ENCODE assay signal across 21 cellular contexts in the genomic region with DNA sequence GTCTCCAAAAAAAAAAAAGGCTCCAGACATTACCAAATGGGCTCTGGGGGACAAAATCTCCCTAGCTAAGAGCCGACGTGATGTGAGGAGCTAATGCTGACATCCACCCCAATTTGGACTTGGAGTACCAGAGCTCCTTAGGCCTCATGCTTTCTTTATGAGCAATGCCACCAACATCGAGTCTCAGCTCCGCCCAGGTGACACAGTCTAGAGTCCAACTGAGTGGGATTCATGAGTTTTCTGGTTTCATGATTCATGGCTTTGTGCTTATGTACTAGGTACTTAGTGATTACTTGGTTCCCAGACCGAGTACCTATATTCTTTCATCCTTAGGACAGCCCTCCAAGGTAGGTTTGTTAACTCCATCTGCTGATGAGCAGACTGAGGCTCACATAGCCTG. TPM values are rescaled to one million over a fixed set of nuclear protein-coding genes. Genes with fewer than 3 reads are reported as not detected.
DNase-seq lines count a peak whose midpoint lies in the region; ATAC-seq and TF ChIP-seq lines count a peak whose summit lies in the region.
"Had no signal": no experiment of that assay in that cellular context is flagged by ENCODE, and none has a peak within 500 bp of the region (broad histone marks: within the 10 kb centered on the region; RNA-seq: fewer than 3 reads in every experiment).

No MANE protein-coding gene starts in this region.

- CTCF ChIA-PET in activated CD8-positive, alpha-beta memory T cell treated with anti-CD3 and anti-CD28 coated beads, Interleukin-2, amount 10 ng/mL, durations not matched to agents 7 days and 5 days (lab: Charles Lee) = no interaction called here
- CTCF ChIA-PET in activated naive CD4-positive, alpha-beta T cell treated with anti-CD3 and anti-CD28 coated beads, Interleukin-2, amount 10 ng/mL, durations not matched to agents 7 days and 5 days (lab: Charles Lee) = no interaction called here

- H3K9me3 Mint-ChIP-seq in activated CD8-positive, alpha-beta memory T cell treated with anti-CD3 and anti-CD28 coated beads, Interleukin-2, amount 10 ng/mL, durations not matched to agents 7 days and 5 days (ENCODE audit: low read depth) = no peaks in the 10 kb centered on the region
- peaks cover 2% of the 10 kb centered on the region for H3K9me3 Mint-ChIP-seq in activated naive CD4-positive, alpha-beta T cell treated with anti-CD3 and anti-CD28 coated beads, Interleukin-2, amount 10 ng/mL, durations not matched to agents 7 days and 5 days
- H3K9me3 Mint-ChIP-seq in CD14-positive monocyte = peaks cover under 1 to 19% (median 12%) of the 10 kb centered on the region in 7 donors

- DNase-seq in activated CD8-positive, alpha-beta memory T cell treated with anti-CD3 and anti-CD28 coated beads, Interleukin-2, amount 10 ng/mL, durations not matched to agents 7 days and 5 days = no peak
- no peak for DNase-seq in activated CD8-positive, alpha-beta memory T cell treated with anti-CD3 and anti-CD28 coated beads, Interleukin-2, amount 50 U/mL, for 48 hours
- DNase-seq in M059J (ENCODE audit: low read depth) (peak; percentile 46), CD14-positive monocyte (ENCODE audit: low spot score) (no peak)
- DNase-seq in activated naive CD4-positive, alpha-beta T cell treated with anti-CD3 and anti-CD28 coated beads, Interleukin-2, amount 10 ng/mL, durations not matched to agents 7 days and 5 days = peak; percentile 6
- peak; percentile 35 for DNase-seq in stimulated activated CD4-positive, alpha-beta T cell treated with anti-CD3 and anti-CD28 coated beads, Interleukin-4, amount 100 ng/mL, for 24 hours
- DNase-seq: head of caudate nucleus, left lung, NCI-H1092 treated with DMSO at 0.1 percent for 48 hours, NCI-H1930, NCI-H2227 treated with DMSO at 0.1 percent for 48 hours, NCI-H774, upper lobe of right lung had no signal

- ATAC-seq in activated CD8-positive, alpha-beta memory T cell treated with anti-CD3 and anti-CD28 coated beads, Interleukin-2, amount 10 ng/mL, durations not matched to agents 7 days and 5 days = peak; percentile 23
- ATAC-seq in GM18502 (IDR thresholded peaks at IDR 0.05; ENCODE audit: poor library complexity, unreplicated experiment) (no peak), HG03520 (IDR thresholded peaks at IDR 0.05; ENCODE audit: unreplicated experiment) (no peak)
- ATAC-seq: left lung, sciatic nerve, upper lobe of right lung had no signal

- peaks cover 5% of the 10 kb centered on the region for H3K36me3 Mint-ChIP-seq in activated CD8-positive, alpha-beta memory T cell treated with anti-CD3 and anti-CD28 coated beads, Interleukin-2, amount 10 ng/mL, durations not matched to agents 7 days and 5 days
- H3K36me3 Mint-ChIP-seq in activated naive CD4-positive, alpha-beta T cell treated with anti-CD3 and anti-CD28 coated beads, Interleukin-2, amount 10 ng/mL, durations not matched to agents 7 days and 5 days = peaks cover 4% of the 10 kb centered on the region
- peaks cover 0 to 6% of the 10 kb centered on the region in 2 donors for H3K36me3 Mint-ChIP-seq in CD14-positive monocyte

- no peak overlapping the region for H3K27ac Mint-ChIP-seq in activated CD8-positive, alpha-beta memory T cell treated with anti-CD3 and anti-CD28 coated beads, Interleukin-2, amount 10 ng/mL, durations not matched to agents 7 days and 5 days
- no peak overlapping the region for H3K27ac Mint-ChIP-seq in activated naive CD4-positive, alpha-beta T cell treated with anti-CD3 and anti-CD28 coated beads, Interleukin-2, amount 10 ng/mL, durations not matched to agents 7 days and 5 days
- no peak overlapping the region for H3K27ac Mint-ChIP-seq in CD14-positive monocyte

- H3K4me1 Mint-ChIP-seq in activated CD8-positive, alpha-beta memory T cell treated with anti-CD3 and anti-CD28 coated beads, Interleukin-2, amount 10 ng/mL, durations not matched to agents 7 days and 5 days = peaks cover 10% of the 10 kb centered on the region
- peaks cover 10% of the 10 kb centered on the region for H3K4me1 Mint-ChIP-seq in activated naive CD4-positive, alpha-beta T cell treated with anti-CD3 and anti-CD28 coated beads, Interleukin-2, amount 10 ng/mL, durations not matched to agents 7 days and 5 days
- H3K4me1 Mint-ChIP-seq in CD14-positive monocyte = peaks cover 11% of the 10 kb centered on the region

- TF ChIP-seq CTCF in CD14-positive monocyte (IDR thresholded peaks at IDR 0.05) = no peak

- intact Hi-C loops in CD14-positive monocyte (cut with micrococcal nuclease) = no loop called here

- H3K27me3 Mint-ChIP-seq in activated CD8-positive, alpha-beta memory T cell treated with anti-CD3 and anti-CD28 coated beads, Interleukin-2, amount 10 ng/mL, durations not matched to agents 7 days and 5 days = peaks cover 72% of the 10 kb centered on the region
- peaks cover 75% of the 10 kb centered on the region for H3K27me3 Mint-ChIP-seq in activated naive CD4-positive, alpha-beta T cell treated with anti-CD3 and anti-CD28 coated beads, Interleukin-2, amount 10 ng/mL, durations not matched to agents 7 days and 5 days
- peaks cover 55 to 73% (median 58%) of the 10 kb centered on the region in 3 donors for H3K27me3 Mint-ChIP-seq in CD14-positive monocyte (ENCODE audit: low read depth in 3 of 3)

- no peak overlapping the region for H3K4me3 Mint-ChIP-seq in activated CD8-positive, alpha-beta memory T cell treated with anti-CD3 and anti-CD28 coated beads, Interleukin-2, amount 10 ng/mL, durations not matched to agents 7 days and 5 days
- no peak overlapping the region for H3K4me3 Mint-ChIP-seq in activated naive CD4-positive, alpha-beta T cell treated with anti-CD3 and anti-CD28 coated beads, Interleukin-2, amount 10 ng/mL, durations not matched to agents 7 days and 5 days
- H3K4me3 Mint-ChIP-seq in CD14-positive monocyte = no peak overlapping the region

RNA-seq across cellular contexts. Expression of a gene that starts 4.4 kb away (rescaled TPM):
- total RNA-seq in activated CD8-positive, alpha-beta memory T cell treated with anti-CD3 and anti-CD28 coated beads, Interleukin-2, amount 10 ng/mL, durations not matched to agents 7 days and 5 days = not detected
- total RNA-seq in M059J (2014; rRNA removed; shearing (Covaris generic)) = not detected in 2 replicates
- not detected for polyA plus RNA-seq in CD14-positive monocyte
- total RNA-seq: cerebellum, G401, H1, left lung, sciatic nerve, subcutaneous adipose tissue, upper lobe of right lung had no signal
- polyA plus RNA-seq: H1, neural cell had no signal

Comparison
In these comparisons a context has a peak if more than half of its experiments do, and no peak if none do; other contexts are left out.
1. DNase-seq: peak in M059J (single experiment), activated naive CD4-positive, alpha-beta T cell treated with anti-CD3 and anti-CD28 coated beads, Interleukin-2, amount 10 ng/mL, durations not matched to agents 7 days and 5 days (single experiment) and stimulated activated CD4-positive, alpha-beta T cell treated with anti-CD3 and anti-CD28 coated beads, Interleukin-4, amount 100 ng/mL, for 24 hours (single experiment); none in activated CD8-positive, alpha-beta memory T cell treated with anti-CD3 and anti-CD28 coated beads, Interleukin-2, amount 10 ng/mL, durations not matched to agents 7 days and 5 days (single experiment), activated CD8-positive, alpha-beta memory T cell treated with anti-CD3 and anti-CD28 coated beads, Interleukin-2, amount 50 U/mL, for 48 hours (single experiment) and CD14-positive monocyte (single experiment).